Comparison of ENCODE assay signal across 24 cellular contexts in the genomic region with DNA sequence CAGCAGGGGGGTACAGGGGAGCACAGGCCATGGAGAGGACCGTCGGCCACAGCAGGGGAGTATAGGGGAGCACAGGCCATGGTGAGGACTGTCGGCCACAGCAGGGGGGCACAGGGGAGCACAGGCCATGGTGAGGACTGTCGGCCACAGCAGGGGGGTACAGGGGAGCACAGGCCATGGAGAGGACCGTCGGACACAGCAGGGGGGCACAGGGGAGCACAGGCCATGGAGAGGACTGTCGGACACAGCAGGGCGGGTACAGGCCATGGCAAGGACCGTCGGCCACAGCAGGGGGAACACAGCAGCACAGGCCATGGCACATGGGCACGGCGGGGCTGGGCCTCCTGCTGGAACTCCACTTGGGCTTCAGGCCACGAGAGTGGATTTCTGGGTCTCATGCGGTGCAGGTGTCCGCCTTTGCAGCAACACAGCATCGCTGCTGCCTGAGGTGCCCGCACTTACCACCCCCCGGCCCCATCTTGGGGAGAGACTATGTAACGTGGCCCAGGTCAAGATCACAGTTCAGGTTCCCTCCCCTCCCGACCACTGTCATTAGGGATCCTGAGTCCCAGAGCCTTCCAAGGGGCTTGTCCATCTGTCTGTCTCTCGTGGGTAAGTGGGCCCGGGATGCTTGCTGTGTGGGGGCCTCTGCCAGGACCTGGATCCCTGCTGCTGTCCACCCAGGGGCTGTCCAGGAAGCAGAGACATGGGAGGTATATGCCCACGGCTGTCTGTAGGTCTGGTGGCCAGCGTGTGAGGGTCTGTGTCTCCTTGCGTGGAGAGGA. TPM values are rescaled to one million over a fixed set of nuclear protein-coding genes. Genes with fewer than 3 reads are reported as not detected.
A peak's percentile ranks its signal among the peaks of the same experiment; 100 is the strongest.
DNase-seq lines count a peak whose midpoint lies in the region; ATAC-seq and TF ChIP-seq lines count a peak whose summit lies in the region.
"Had no signal": no experiment of that assay in that cellular context is flagged by ENCODE, and none has a peak within 500 bp of the region (broad histone marks: within the 10 kb centered on the region; RNA-seq: fewer than 3 reads in every experiment).

No MANE protein-coding gene starts in this region.

- ATAC-seq in WTC11 = no peak
- no peak for ATAC-seq in left lobe of liver
- ATAC-seq in GM18870 (IDR thresholded peaks at IDR 0.05; ENCODE audit: unreplicated experiment) = no peak
- ATAC-seq: SK-N-SH treated with all-trans-retinoic acid at 6 μM for 48 hours had no signal

- no peak overlapping the region for H3K27ac Mint-ChIP-seq in WTC11
- H3K27ac Mint-ChIP-seq: activated naive CD8-positive, alpha-beta T cell; HFFc6; immature natural killer cell; neural progenitor cell had no signal

- peaks cover 8% of the 10 kb centered on the region for H3K4me1 Mint-ChIP-seq in WTC11

- intact Hi-C loops in spleen (cut with DNase I; ENCODE audit: low total_unique reads) = no loop called here

- no peak overlapping the region for H3K27ac ChIP-seq in spleen
- H3K27ac ChIP-seq: 22Rv1, neural progenitor cell, thyroid gland had no signal

- WGBS in spleen, 5 donors = 71 to 95% (median 88%) methylated on average over 18 to 25 of the region's 25 CpGs

- TF ChIP-seq POLR2A in spleen (IDR thresholded peaks at IDR 0.05) = no peak

- CTCF ChIA-PET in WTC11 (lab: Charles Lee) = interaction anchor here (0.8 to 1.5 kb wide), 4 partner anchors 21 to 101 kb away, joined by 3 to 11 read pairs (median 4); a partner anchor contains a TSS

- POLR2A ChIA-PET in WTC11 (lab: Charles Lee) = no interaction called here

- no peaks in the 10 kb centered on the region for H3K36me3 Mint-ChIP-seq in WTC11
- H3K36me3 Mint-ChIP-seq: activated naive CD8-positive, alpha-beta T cell; immature natural killer cell; neural progenitor cell had no signal

- no peaks in the 10 kb centered on the region for H3K9me3 ChIP-seq in spleen
- H3K9me3 ChIP-seq: thyroid gland had no signal

- peak; percentile 19 for DNase-seq in activated CD4-positive, CD25-positive, alpha-beta regulatory T cell treated with anti-CD3 and anti-CD28 coated beads, Interleukin-2, amount 50 U/mL, for 72 hours
- DNase-seq in activated CD4-positive, CD25-positive, alpha-beta regulatory T cell (lab: John Stamatoyannopoulos, UW) = no peak
- DNase-seq in WTC11 (ENCODE audit: low spot score) (no peak), left lobe of liver (ENCODE audit: low spot score) (peak; percentile 43), spleen (peak; percentile 65), GOT3 (lab: John Stamatoyannopoulos, UW) (no peak), 8988T (no peak)
- DNase-seq: activated CD4-positive, alpha-beta T cell treated with anti-CD3 and anti-CD28 coated beads, Interleukin-2, amount 50 U/mL, for 4 hours; C1 segment of cervical spinal cord; HFFc6; immature natural killer cell; mesenchymal stem cell; NCI-H2081 treated with DMSO at 0.1 percent for 48 hours; NCI-H526 treated with DMSO at 0.1 percent for 48 hours; stimulated activated CD4-positive, alpha-beta T cell treated with anti-CD3 and anti-CD28 coated beads, Interleukin-4, amount 100 ng/mL, for 1 hour had no signal

- H3K36me3 ChIP-seq in spleen = peaks cover 0 to 2% (median 0%) of the 10 kb centered on the region in 6 donors
- H3K36me3 ChIP-seq: neural progenitor cell, thyroid gland had no signal

- H3K27me3 ChIP-seq in spleen (replicated peaks in 1 of 7) = peaks cover 0 to 55% (median 28%) of the 10 kb centered on the region in 7 donors
- H3K27me3 ChIP-seq: thyroid gland had no signal

- no peak overlapping the region for H3K4me3 ChIP-seq in spleen
- H3K4me3 ChIP-seq: neural progenitor cell, thyroid gland had no signal

- peaks cover 22% of the 10 kb centered on the region for H3K27me3 Mint-ChIP-seq in WTC11 (ENCODE audit: low read depth)

- no peaks in the 10 kb centered on the region for H3K9me3 Mint-ChIP-seq in WTC11
- H3K9me3 Mint-ChIP-seq: HFFc6, immature natural killer cell, neural progenitor cell had no signal

- H3K4me1 ChIP-seq in spleen = peaks cover 5 to 50% (median 33%) of the 10 kb centered on the region in 6 donors

- H3K4me3 Mint-ChIP-seq in WTC11 = no peak overlapping the region
- H3K4me3 Mint-ChIP-seq: activated naive CD8-positive, alpha-beta T cell; HFFc6; immature natural killer cell; neural progenitor cell had no signal

- TF ChIP-seq CTCF in WTC11 (IDR thresholded peaks at IDR 0.05) = no peak
- no peak for TF ChIP-seq CTCF in spleen (IDR thresholded peaks at IDR 0.05 in 8 of 11, conservative IDR thresholded peaks at IDR 0.05 in 3 of 11)

TF ChIP-seq in WTC11, 78 proteins besides CTCF, POLR2A, EP300 and RAD21:
- no peak for TF ChIP-seq FOXK1 (CRISPR knock-in tag; IDR thresholded peaks at IDR 0.05)
- TF ChIP-seq ZNF263 (CRISPR knock-in tag; IDR thresholded peaks at IDR 0.05; ENCODE audit: low read depth) = peak; percentile 58; the same call in 1 of the 2 replicates
- no peak for TF ChIP-seq ZNF317 (CRISPR knock-in tag; IDR thresholded peaks at IDR 0.05; ENCODE audit: borderline replicate concordance, low read depth)
- TF ChIP-seq HMGA2 (CRISPR knock-in tag; IDR thresholded peaks at IDR 0.05) = no peak
TF ChIP-seq in WTC11: peak in this region for 1.

RNA-seq across cellular contexts. Expression of a gene that starts 2.5 kb away (rescaled TPM):
- total RNA-seq in WTC11 (2021) = not detected in 3 replicates
- not detected for total RNA-seq in left lobe of liver
- under 1 TPM in 1 of 7 donors, not detected in 6; 0.26 TPM for total RNA-seq in spleen
- polyA plus RNA-seq in spleen = not detected
- total RNA-seq: dermis microvascular lymphatic vessel endothelial cell, HFFc6, OCI-LY7, thyroid gland had no signal
- polyA plus RNA-seq: esophagus, immature natural killer cell had no signal

RNA-seq across cellular contexts. Expression of a gene that starts 20.7 kb away (rescaled TPM):
- 0.53 to 1.7 TPM (median 0.73 TPM) in 3 replicates for total RNA-seq in WTC11 (2021)
- total RNA-seq in left lobe of liver = not detected
- total RNA-seq in spleen = under 1 TPM in 1 of 7 donors, not detected in 6; 0.66 TPM
- polyA plus RNA-seq in spleen = under 1 TPM; 0.26 to 0.53 (median 0.48) TPM
- total RNA-seq: HFFc6, OCI-LY7 had no signal
- polyA plus RNA-seq: immature natural killer cell had no signal

RNA-seq across cellular contexts. Expression of a gene that starts 25.0 kb away (rescaled TPM):
- total RNA-seq in WTC11 (2021) (1.7 to 2.2 TPM (median 2.0 TPM) in 3 replicates), left lobe of liver (0.15 TPM), spleen (1 to 10 TPM; 3.7 to 7.9 (median 5.1) TPM)
- polyA plus RNA-seq in spleen = 1 to 10 TPM; 1.9 to 4.9 (median 2.5) TPM

RNA-seq across cellular contexts. Expression of a gene that starts 25.5 kb away (rescaled TPM):
- total RNA-seq in WTC11 (2021) = 13.8 to 15.9 TPM (median 15.1 TPM) in 3 replicates
- 4.6 TPM for total RNA-seq in left lobe of liver
- total RNA-seq in spleen = 100 to 1,000 TPM in 4 of 7 donors, 10 to 100 TPM in 3; 91.6 to 186 (median 107) TPM
- polyA plus RNA-seq in spleen = 100 to 1,000 TPM in 1 of 3 donors, 10 to 100 TPM in 2; 80.4 to 125 (median 82.0) TPM

RNA-seq across cellular contexts. Expression of a gene that starts 41.9 kb away (rescaled TPM):
- total RNA-seq in WTC11 (2021) = 55.8 to 63.6 TPM (median 63.5 TPM) in 3 replicates
- 49.2 TPM for total RNA-seq in left lobe of liver
- 10 to 100 TPM; 18.6 to 60.8 (median 45.0) TPM for total RNA-seq in spleen
- 10 to 100 TPM; 35.9 to 47.5 (median 41.5) TPM for polyA plus RNA-seq in spleen

Comparison
In these comparisons a context has a peak if more than half of its experiments do, and no peak if none do; other contexts are left out.
1. DNase-seq: peak in activated CD4-positive, CD25-positive, alpha-beta regulatory T cell treated with anti-CD3 and anti-CD28 coated beads, Interleukin-2, amount 50 U/mL, for 72 hours (single experiment), left lobe of liver (single experiment) and spleen (single experiment); none in activated CD4-positive, CD25-positive, alpha-beta regulatory T cell (0 of 4), WTC11 (single experiment), GOT3 (single experiment) and 8988T (single experiment).